36 cellular contexts compared by ENCODE assay signal in genomic region chr7:144776447-144776846, GRCh38.
"Had no signal": no experiment of that assay in that cellular context is flagged by ENCODE, and none has a peak within 500 bp of the region (broad histone marks: within the 10 kb centered on the region; RNA-seq: fewer than 3 reads in every experiment).

No MANE protein-coding gene starts in this region.

- H3K4me1 ChIP-seq: Peyer's patch, SJSA1 had no signal

- H3K9ac ChIP-seq: SK-N-SH had no signal

- DNase-seq: activated CD4-positive, alpha-beta T cell treated with anti-CD3 and anti-CD28 coated beads, Interleukin-2, amount 10 ng/mL, durations not matched to agents 24 days and 14 days; activated CD4-positive, alpha-beta T cell treated with anti-CD3 and anti-CD28 coated beads, Interleukin-2, amount 50 U/mL, for 4 hours; activated CD8-positive, alpha-beta T cell treated with anti-CD3 and anti-CD28 coated beads for 36 hours; activated effector memory CD4-positive, alpha-beta T cell treated with anti-CD3 and anti-CD28 coated beads, Interleukin-2, amount 50 U/mL, for 16 hours; activated naive CD4-positive, alpha-beta T cell; activated naive CD8-positive, alpha-beta T cell treated with anti-CD3 and anti-CD28 coated beads, Interleukin-2, amount 10 ng/mL, durations not matched to agents 7 days and 5 days; activated T-cell treated with anti-CD3 and anti-CD28 coated beads, Interleukin-2, amount 50 U/mL, for 1 hour; activated T-cell treated with anti-CD3 and anti-CD28 coated beads, Interleukin-2, amount 50 U/mL, for 72 hours; amygdala; Kasumi-1; KG1; MM.1S; MV-4-11; NCI-H1105; NCI-H1417 treated with DMSO at 0.1 percent for 48 hours; NCI-H187 treated with DMSO at 0.1 percent for 48 hours; NCI-H2081; NCI-H2171 treated with DMSO at 0.1 percent for 48 hours; NCI-H226; NCI-H446 treated with DMSO at 0.1 percent for 48 hours; NCI-H524; NCI-H69; NCI-H82; NK-92 treated with Interleukin-12 subunit alpha and Interleukin-12 subunit beta, amount 100 ng/mL, for 24 hours; PC-3; Peyer's patch; RPMI8226; SHP77 treated with DMSO at 0.1 percent for 48 hours; SK-N-SH had no signal

- H3K27me3 ChIP-seq: ascending aorta, cardiac muscle cell, Peyer's patch, SJSA1 had no signal

- H3K9me3 ChIP-seq: ascending aorta, Peyer's patch, SJSA1, SK-N-SH had no signal

- H3K9me3 Mint-ChIP-seq: activated CD4-positive, alpha-beta T cell treated with anti-CD3 and anti-CD28 coated beads, Interleukin-2, amount 10 ng/mL, durations not matched to agents 24 days and 14 days; activated naive CD4-positive, alpha-beta T cell treated with anti-CD3 and anti-CD28 coated beads, Interleukin-2, amount 50 U/mL, for 24 hours; T-helper 1 cell treated with Interleukin-12 subunit alpha and Interleukin-12 subunit beta and Interleukin-4 antibody, amounts not matched to agents 30 μg/mL and 1 μg/mL, for 36 hours; T-helper 2 cell treated with Interferon-gamma antibody and Interleukin-4, amounts not matched to agents 5 μg/mL and 100 μg/mL, for 36 hours had no signal

- H3K4me3 ChIP-seq: ascending aorta, cardiac muscle cell, Peyer's patch, SJSA1 had no signal

- H3K36me3 Mint-ChIP-seq: activated naive CD4-positive, alpha-beta T cell treated with anti-CD3 and anti-CD28 coated beads, Interleukin-2, amount 50 U/mL, for 24 hours had no signal

- H3K4me3 Mint-ChIP-seq: activated CD4-positive, alpha-beta T cell treated with anti-CD3 and anti-CD28 coated beads, Interleukin-2, amount 10 ng/mL, durations not matched to agents 24 days and 14 days; activated CD8-positive, alpha-beta T cell treated with anti-CD3 and anti-CD28 coated beads for 36 hours; activated naive CD4-positive, alpha-beta T cell treated with anti-CD3 and anti-CD28 coated beads, Interleukin-2, amount 50 U/mL, for 24 hours; activated naive CD8-positive, alpha-beta T cell treated with anti-CD3 and anti-CD28 coated beads, Interleukin-2, amount 10 ng/mL, durations not matched to agents 7 days and 5 days; activated T-helper 17 cell treated with anti-CD3 and anti-CD28 coated beads, Interleukin-2, amount 50 U/mL, for 72 hours; T-helper 1 cell treated with Interleukin-12 subunit alpha and Interleukin-12 subunit beta and Interleukin-4 antibody, amounts not matched to agents 30 μg/mL and 1 μg/mL, for 36 hours; T-helper 2 cell treated with Interferon-gamma antibody and Interleukin-4, amounts not matched to agents 5 μg/mL and 100 μg/mL, for 36 hours had no signal

- H3K27ac ChIP-seq: ascending aorta, cardiac muscle cell, Peyer's patch, SJSA1 had no signal

- ATAC-seq: activated CD8-positive, alpha-beta T cell treated with anti-CD3 and anti-CD28 coated beads for 36 hours; activated T-helper 17 cell treated with anti-CD3 and anti-CD28 coated beads, Interleukin-2, amount 50 U/mL, for 72 hours; PC-3 had no signal

- H3K27me3 Mint-ChIP-seq: activated CD4-positive, alpha-beta T cell treated with anti-CD3 and anti-CD28 coated beads, Interleukin-2, amount 10 ng/mL, durations not matched to agents 24 days and 14 days; activated CD8-positive, alpha-beta T cell treated with anti-CD3 and anti-CD28 coated beads for 36 hours; activated naive CD4-positive, alpha-beta T cell treated with anti-CD3 and anti-CD28 coated beads, Interleukin-2, amount 50 U/mL, for 24 hours; activated naive CD8-positive, alpha-beta T cell treated with anti-CD3 and anti-CD28 coated beads, Interleukin-2, amount 10 ng/mL, durations not matched to agents 7 days and 5 days; activated T-helper 17 cell treated with anti-CD3 and anti-CD28 coated beads, Interleukin-2, amount 50 U/mL, for 72 hours had no signal

- H3K36me3 ChIP-seq: ascending aorta, cardiac muscle cell, Peyer's patch, SJSA1 had no signal

- H3K27ac Mint-ChIP-seq: activated CD4-positive, alpha-beta T cell treated with anti-CD3 and anti-CD28 coated beads, Interleukin-2, amount 10 ng/mL, durations not matched to agents 24 days and 14 days; activated CD8-positive, alpha-beta T cell treated with anti-CD3 and anti-CD28 coated beads for 36 hours; activated naive CD4-positive, alpha-beta T cell treated with anti-CD3 and anti-CD28 coated beads, Interleukin-2, amount 50 U/mL, for 24 hours; activated naive CD8-positive, alpha-beta T cell treated with anti-CD3 and anti-CD28 coated beads, Interleukin-2, amount 10 ng/mL, durations not matched to agents 7 days and 5 days; activated T-helper 17 cell treated with anti-CD3 and anti-CD28 coated beads, Interleukin-2, amount 50 U/mL, for 72 hours; T-helper 1 cell treated with Interleukin-12 subunit alpha and Interleukin-12 subunit beta and Interleukin-4 antibody, amounts not matched to agents 30 μg/mL and 1 μg/mL, for 36 hours; T-helper 2 cell treated with Interferon-gamma antibody and Interleukin-4, amounts not matched to agents 5 μg/mL and 100 μg/mL, for 36 hours had no signal
